ENCODE assay signal across 8 cellular contexts in genomic region chr22:29388759-29389090, GRCh38. TPM values are rescaled to one million over a fixed set of nuclear protein-coding genes. Genes with fewer than 3 reads are reported as not detected.
DNase-seq lines count a peak whose midpoint lies in the region; ATAC-seq and TF ChIP-seq lines count a peak whose summit lies in the region.

No MANE protein-coding gene starts in this region.

- peaks cover 1 to 2% of the 10 kb centered on the region in 2 donors for H3K36me3 Mint-ChIP-seq in activated T-cell treated with anti-CD3 and anti-CD28 coated beads, Interleukin-2, amount 50 U/mL, for 72 hours (ENCODE audit: insufficient read depth in 2 of 2)

- peak overlapping the region; percentile 95 for H3K4me2 ChIP-seq in smooth muscle cell

- H3F3A ChIP-seq in smooth muscle cell (ENCODE audit: low read depth) = no peaks in the 10 kb centered on the region

- peak; percentile 13 to 19 for ATAC-seq in activated T-cell treated with anti-CD3 and anti-CD28 coated beads, Interleukin-2, amount 50 U/mL, for 72 hours (replicated peaks in 1 of 2)
- ATAC-seq in SK-N-SH treated with all-trans-retinoic acid at 6 μM for 48 hours (peak; percentile 27), heart right ventricle (peak in 4 of 8 donors; percentile 3 to 25 (median 13)), HG02763 (IDR thresholded peaks at IDR 0.05; ENCODE audit: unreplicated experiment) (no peak)

- H3K4me3 Mint-ChIP-seq in activated T-cell treated with anti-CD3 and anti-CD28 coated beads, Interleukin-2, amount 50 U/mL, for 72 hours = peak overlapping the region; percentile 86 to 89

- H3K9me3 ChIP-seq in heart right ventricle = no peaks in the 10 kb centered on the region
- no peaks in the 10 kb centered on the region for H3K9me3 ChIP-seq in smooth muscle cell (replicated peaks; ENCODE audit: low read depth)

- peaks cover 5% of the 10 kb centered on the region for H4K20me1 ChIP-seq in smooth muscle cell (ENCODE audit: low read depth)

- peaks cover 37% of the 10 kb centered on the region for H3K79me2 ChIP-seq in smooth muscle cell (ENCODE audit: low read depth)

- H3K27ac ChIP-seq in heart right ventricle = peak overlapping the region; percentile 71 to 96 (median 89)
- H3K27ac ChIP-seq in smooth muscle cell (ENCODE audit: low read depth) = no peak overlapping the region

- H3K27ac Mint-ChIP-seq in activated T-cell treated with anti-CD3 and anti-CD28 coated beads, Interleukin-2, amount 50 U/mL, for 72 hours = peak overlapping the region; percentile 67

- H3K4me1 ChIP-seq in heart right ventricle = peaks cover 5 to 61% (median 24%) of the 10 kb centered on the region in 9 donors
- H3K4me1 ChIP-seq in smooth muscle cell (ENCODE audit: low read depth) = peaks cover 7% of the 10 kb centered on the region

- no peak for TF ChIP-seq POLR2A in erythroblast (IDR thresholded peaks at IDR 0.05; ENCODE audit: low read length)

- TF ChIP-seq CTCF in heart right ventricle (IDR thresholded peaks at IDR 0.05) = no peak
- TF ChIP-seq CTCF in smooth muscle cell (IDR thresholded peaks at IDR 0.05; ENCODE audit: borderline replicate concordance, insufficient read depth, poor library complexity, severe bottlenecking) = no peak

- H3K9ac ChIP-seq in smooth muscle cell (ENCODE audit: low read depth) = peak overlapping the region; percentile 84

- H3K36me3 ChIP-seq in heart right ventricle (peaks cover 0 to 18% (median 0%) of the 10 kb centered on the region in 9 donors), smooth muscle cell (ENCODE audit: low read depth) (no peaks in the 10 kb centered on the region)

- H3K4me1 Mint-ChIP-seq in activated T-cell treated with anti-CD3 and anti-CD28 coated beads, Interleukin-2, amount 50 U/mL, for 72 hours (ENCODE audit: low read depth) = peaks cover 41% of the 10 kb centered on the region

- 22 to 29% methylated on average over 9 of the region's 9 CpGs for WGBS in heart right ventricle, 2 donors
- WGBS in smooth muscle cell (ENCODE audit: low lambda C conversion rate) = 45% methylated on average over 9 of the region's 9 CpGs

- no peaks in the 10 kb centered on the region for H3K9me3 Mint-ChIP-seq in activated T-cell treated with anti-CD3 and anti-CD28 coated beads, Interleukin-2, amount 50 U/mL, for 72 hours

- intact Hi-C loops in heart right ventricle (cut with DNase I) (no loop called here), posterior vena cava (cut with DNase I) (no loop called here)

- peak overlapping the region; percentile 92 for H2AFZ ChIP-seq in smooth muscle cell (ENCODE audit: low read depth)

- H3K4me3 ChIP-seq in heart right ventricle (peak overlapping the region; percentile 69 to 96 (median 82)), smooth muscle cell (peak overlapping the region; percentile 90)

- H3K27me3 ChIP-seq in heart right ventricle (no peaks in the 10 kb centered on the region), smooth muscle cell (ENCODE audit: low read depth) (no peaks in the 10 kb centered on the region)

- H3K27me3 Mint-ChIP-seq in activated T-cell treated with anti-CD3 and anti-CD28 coated beads, Interleukin-2, amount 50 U/mL, for 72 hours (ENCODE audit: low read depth) = no peaks in the 10 kb centered on the region

- no peak for DNase-seq in activated T-cell treated with anti-CD3 and anti-CD28 coated beads, Interleukin-2, amount 50 U/mL, for 72 hours
- DNase-seq in activated T-cell treated with anti-CD3 and anti-CD28 coated beads, Interleukin-2, amount 50 U/mL, for 48 hours = no peak
- DNase-seq in heart right ventricle = no peak
- no peak for DNase-seq in smooth muscle cell (lab: John Stamatoyannopoulos, UW; ENCODE audit: unreplicated experiment)
- no peak for DNase-seq in posterior vena cava (ENCODE audit: low spot score)
- no peak for DNase-seq in erythroblast (lab: John Stamatoyannopoulos, UW)

TF ChIP-seq in SK-N-SH treated with all-trans-retinoic acid at 6 μM for 48 hours, 23 proteins besides CTCF, POLR2A, EP300 and RAD21:
- TF ChIP-seq ZNF565 (CRISPR knock-in tag; conservative IDR thresholded peaks at IDR 0.05; ENCODE audit: low read depth) (no peak), PATZ1 (CRISPR knock-in tag; IDR thresholded peaks at IDR 0.05; ENCODE audit: borderline replicate concordance) (no peak), ZNF70 (CRISPR knock-in tag; IDR thresholded peaks at IDR 0.05) (no peak), CSDC2 (CRISPR knock-in tag; IDR thresholded peaks at IDR 0.05) (no peak), RARB (CRISPR knock-in tag; IDR thresholded peaks at IDR 0.05) (no peak), ZFP30 (CRISPR knock-in tag; IDR thresholded peaks at IDR 0.05) (no peak), OSR1 (CRISPR knock-in tag; IDR thresholded peaks at IDR 0.05) (no peak), TOX (CRISPR knock-in tag; IDR thresholded peaks at IDR 0.05; ENCODE audit: borderline replicate concordance) (no peak)
TF ChIP-seq in SK-N-SH treated with all-trans-retinoic acid at 6 μM for 48 hours: peak in this region for 0.

RNA-seq across cellular contexts. Expression of gene AP1B1, which starts 0.4 kb away (rescaled TPM):
- total RNA-seq in activated T-cell treated with anti-CD3 and anti-CD28 coated beads, Interleukin-2, amount 50 U/mL, for 72 hours = 10 to 100 TPM; 57.9 to 59.8 TPM
- total RNA-seq in heart right ventricle (10 to 100 TPM; 25.8 to 51.5 (median 29.6) TPM), smooth muscle cell (25.9 and 30.3 TPM in 2 replicates), posterior vena cava (10 to 100 TPM; 53.7 to 63.0 TPM)
- polyA plus RNA-seq in heart right ventricle (10 to 100 TPM; 18.4 to 29.1 TPM), smooth muscle cell (37.1 and 38.5 TPM in 2 replicates)

RNA-seq across cellular contexts. Expression of gene RFPL1, which starts 49.7 kb away (rescaled TPM):
- total RNA-seq in activated T-cell treated with anti-CD3 and anti-CD28 coated beads, Interleukin-2, amount 50 U/mL, for 72 hours = not detected
- not detected for total RNA-seq in heart right ventricle
- not detected for polyA plus RNA-seq in heart right ventricle
- not detected in 2 replicates for total RNA-seq in smooth muscle cell
- 0.16 TPM in 1 of 2 replicates, not detected in the other for polyA plus RNA-seq in smooth muscle cell
- total RNA-seq in posterior vena cava = not detected
